In the genomic region with DNA sequence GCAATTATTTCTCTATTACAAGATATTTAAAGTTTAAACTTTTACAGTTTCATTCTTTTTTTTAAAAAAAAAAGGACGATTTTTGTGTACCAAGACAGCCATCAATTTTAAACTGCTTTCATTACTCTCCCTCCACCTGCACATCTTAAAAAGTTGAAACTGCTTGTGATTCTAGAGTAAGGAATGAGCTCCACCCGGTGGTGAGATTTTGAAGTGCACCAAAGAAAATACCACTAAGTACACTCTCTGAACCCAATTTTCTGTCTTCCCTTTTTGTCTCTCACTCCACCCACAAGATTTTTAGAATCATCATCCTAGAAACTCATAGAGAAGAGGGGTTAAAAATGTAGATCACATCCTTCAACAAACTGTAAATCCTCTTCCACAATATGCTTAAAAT, we compare ENCODE assay signal across 8 cellular contexts.
A peak's percentile ranks its signal among the peaks of the same experiment; 100 is the strongest.
DNase-seq lines count a peak whose midpoint lies in the region; ATAC-seq and TF ChIP-seq lines count a peak whose summit lies in the region.

No MANE protein-coding gene starts in this region.

- no peaks in the 10 kb centered on the region for H3K9me3 ChIP-seq in CD4-positive, alpha-beta memory T cell (ENCODE audit: control insufficient read depth in 1 of 2, low read length in 2 of 2)
- H3K9me3 ChIP-seq in SK-N-MC (ENCODE audit: low read depth, low read length): no peaks in the 10 kb centered on the region
- H3K9me3 ChIP-seq in mammary epithelial cell (replicated peaks; ENCODE audit: insufficient read depth, low read length): no peaks in the 10 kb centered on the region

- no peaks in the 10 kb centered on the region for H3K36me3 ChIP-seq in CD4-positive, alpha-beta memory T cell (ENCODE audit: insufficient read depth, low read length)
- H3K36me3 ChIP-seq in SK-N-MC (ENCODE audit: insufficient read depth, low read length) (no peaks in the 10 kb centered on the region), mammary epithelial cell (ENCODE audit: insufficient read depth, low read length) (no peaks in the 10 kb centered on the region)

- TF ChIP-seq CTCF in LNCaP clone FGC (IDR thresholded peaks at IDR 0.05; ENCODE audit: control insufficient read depth, extremely low read depth, insufficient read depth): peak; percentile 37
- peak; percentile 70 to 73 for TF ChIP-seq CTCF in mammary epithelial cell (conservative IDR thresholded peaks at IDR 0.05 in 1 of 2, IDR thresholded peaks at IDR 0.05 in 1 of 2; ENCODE audit: extremely low read depth in 1 of 2, insufficient read depth in 1 of 2, low read depth in 1 of 2, low read length in 2 of 2)

- POLR2A ChIA-PET in CD4-positive, alpha-beta memory T cell (lab: Charles Lee; ENCODE audit: partially characterized antibody): no interaction called here

- H3K27ac Mint-ChIP-seq in CD4-positive, alpha-beta memory T cell: no peak overlapping the region
- no peak overlapping the region for H3K27ac Mint-ChIP-seq in stimulated activated effector memory CD8-positive, alpha-beta T cell treated with anti-CD3 and anti-CD28 coated beads, Interleukin-12 subunit alpha, Interleukin-12 subunit beta, amount 100 ng/mL, for 72 hours

- WGBS in mammary epithelial cell (ENCODE audit: low coverage, missing lambda C conversion rate): 0% methylated on average over 2 of the region's 2 CpGs

- no TSS peak for BruUV-seq in mammary epithelial cell (replicated peaks; lab: Mats Ljungman, UMichigan)

- H3K9ac ChIP-seq in SK-N-MC (ENCODE audit: insufficient read length) (no peak overlapping the region), mammary epithelial cell (ENCODE audit: insufficient read depth, low read length) (no peak overlapping the region)

- no peak overlapping the region for H3K27ac ChIP-seq in CD4-positive, alpha-beta memory T cell (ENCODE audit: low read depth, low read length)
- H3K27ac ChIP-seq in SK-N-MC (no peak overlapping the region), mammary epithelial cell (ENCODE audit: insufficient read depth, low read depth, low read length) (no peak overlapping the region)

- H3K79me2 ChIP-seq in mammary epithelial cell (ENCODE audit: insufficient read depth, low read length): no peaks in the 10 kb centered on the region

- H3K4me3 ChIP-seq in CD4-positive, alpha-beta memory T cell (ENCODE audit: low read length in 2 of 2): no peak overlapping the region
- no peak overlapping the region for H3K4me3 ChIP-seq in LNCaP clone FGC (ENCODE audit: low read depth, low read length)
- no peak overlapping the region for H3K4me3 ChIP-seq in SK-N-MC
- no peak overlapping the region for H3K4me3 ChIP-seq in mammary epithelial cell (replicated peaks in 1 of 3; ENCODE audit: insufficient read depth in 1 of 3, low read depth in 2 of 3, low read length in 3 of 3)

- no peaks in the 10 kb centered on the region for H3K4me1 ChIP-seq in CD4-positive, alpha-beta memory T cell (ENCODE audit: insufficient read depth, low read length)
- H3K4me1 ChIP-seq in mammary epithelial cell (ENCODE audit: insufficient read depth, low read length): no peaks in the 10 kb centered on the region

- H3K4me3 Mint-ChIP-seq in CD4-positive, alpha-beta memory T cell: no peak overlapping the region
- H3K4me3 Mint-ChIP-seq in stimulated activated effector memory CD8-positive, alpha-beta T cell treated with anti-CD3 and anti-CD28 coated beads, Interleukin-12 subunit alpha, Interleukin-12 subunit beta, amount 100 ng/mL, for 72 hours: no peak overlapping the region

- in situ Hi-C loops in mammary epithelial cell (cut with MboI; ENCODE audit: low sequenced_read_pairs in 2 of 2): loop anchor here in 1 of 2 donors (25.0 kb wide), 1 partner anchor 1767 kb away; no protein-coding TSS in a partner anchor

- intact Hi-C loops in CD4-positive, alpha-beta memory T cell (cut with micrococcal nuclease): no loop called here
- intact Hi-C loops in mammary epithelial cell (cut with micrococcal nuclease): loop anchor here (1.0 kb wide), 1 partner anchor 257 kb away; no protein-coding TSS in a partner anchor

- ATAC-seq in GM19023 (IDR thresholded peaks at IDR 0.05; ENCODE audit: unreplicated experiment) (peak; percentile 76), GM21515 (IDR thresholded peaks at IDR 0.05; ENCODE audit: unreplicated experiment) (no peak)
- no peak for ATAC-seq in stimulated activated effector memory CD8-positive, alpha-beta T cell treated with anti-CD3 and anti-CD28 coated beads, Interleukin-12 subunit alpha, Interleukin-12 subunit beta, amount 100 ng/mL, for 72 hours

- H4K20me1 ChIP-seq in mammary epithelial cell (ENCODE audit: insufficient read depth, low read length): no peaks in the 10 kb centered on the region

- H3K4me2 ChIP-seq in mammary epithelial cell (ENCODE audit: insufficient read depth, low read depth, low read length): no peak overlapping the region

- H3K9me3 Mint-ChIP-seq in CD4-positive, alpha-beta memory T cell: no peaks in the 10 kb centered on the region
- no peaks in the 10 kb centered on the region for H3K9me3 Mint-ChIP-seq in stimulated activated effector memory CD8-positive, alpha-beta T cell treated with anti-CD3 and anti-CD28 coated beads, Interleukin-12 subunit alpha, Interleukin-12 subunit beta, amount 100 ng/mL, for 72 hours

- CTCF ChIA-PET in CD4-positive, alpha-beta memory T cell (lab: Charles Lee; ENCODE audit: partially characterized antibody): interaction anchor here (1.8 kb wide), 1 partner anchor 9 kb away, joined by 3 read pairs; no protein-coding TSS in a partner anchor
- CTCF ChIA-PET in mammary epithelial cell (lab: Charles Lee; ENCODE audit: low non-redundant PET): interaction anchor here (0.6 to 1.0 kb wide), 3 partner anchors 16 to 824 kb away, joined by 4 to 5 read pairs (median 5); no protein-coding TSS in a partner anchor

- peaks cover 0 to 1% of the 10 kb centered on the region in 2 donors for H3K27me3 Mint-ChIP-seq in CD4-positive, alpha-beta memory T cell

- peak; percentile 9 to 32 (median 16) for DNase-seq in CD4-positive, alpha-beta memory T cell
- DNase-seq in LNCaP clone FGC (ENCODE audit: low read depth): no peak
- DNase-seq in SK-N-MC (ENCODE audit: low read depth, low spot score): peak; percentile 58
- peak; percentile 26 for DNase-seq in mammary epithelial cell
- peak; percentile 56 for DNase-seq in left kidney (ENCODE audit: low read depth, low spot score)
- DNase-seq in stimulated activated effector memory CD8-positive, alpha-beta T cell treated with anti-CD3 and anti-CD28 coated beads, Interleukin-12 subunit alpha, Interleukin-12 subunit beta, amount 100 ng/mL, for 72 hours (ENCODE audit: low spot score in 2 of 2): peak; percentile 2 to 59

- no peaks in the 10 kb centered on the region for H3K4me1 Mint-ChIP-seq in CD4-positive, alpha-beta memory T cell
- no peaks in the 10 kb centered on the region for H3K4me1 Mint-ChIP-seq in stimulated activated effector memory CD8-positive, alpha-beta T cell treated with anti-CD3 and anti-CD28 coated beads, Interleukin-12 subunit alpha, Interleukin-12 subunit beta, amount 100 ng/mL, for 72 hours

- dilution Hi-C loops in mammary epithelial cell (cut with HindIII; ENCODE audit: low sequenced_read_pairs): no loop called here

- no peaks in the 10 kb centered on the region for H3K27me3 ChIP-seq in CD4-positive, alpha-beta memory T cell (ENCODE audit: insufficient read depth, low read length)
- H3K27me3 ChIP-seq in mammary epithelial cell (ENCODE audit: insufficient read depth, low read length): peaks cover 2% of the 10 kb centered on the region

- no peak overlapping the region for H2AFZ ChIP-seq in mammary epithelial cell (ENCODE audit: low read depth, low read length)

- no peaks in the 10 kb centered on the region for H3K36me3 Mint-ChIP-seq in CD4-positive, alpha-beta memory T cell
- H3K36me3 Mint-ChIP-seq in stimulated activated effector memory CD8-positive, alpha-beta T cell treated with anti-CD3 and anti-CD28 coated beads, Interleukin-12 subunit alpha, Interleukin-12 subunit beta, amount 100 ng/mL, for 72 hours: no peaks in the 10 kb centered on the region
